22 cellular contexts compared by ENCODE assay signal in genomic region chr7:110131344-110131743, GRCh38.
"Had no signal": no experiment of that assay in that cellular context is flagged by ENCODE, and none has a peak within 500 bp of the region (broad histone marks: within the 10 kb centered on the region; RNA-seq: fewer than 3 reads in every experiment).

No MANE protein-coding gene starts in this region.

- H3K27me3 ChIP-seq: MG63 had no signal

- H3K4me3 ChIP-seq: MG63 had no signal

- H3K36me3 ChIP-seq: MG63 had no signal

- DNase-seq: Karpas-422, MG63, MM.1S, MV-4-11, NCI-H1048, NCI-H1092, NCI-H1092 treated with DMSO at 0.1 percent for 48 hours, NCI-H1436 treated with DMSO at 0.1 percent for 48 hours, NCI-H187, NCI-H187 treated with DMSO at 0.1 percent for 48 hours, NCI-H1930, NCI-H2029, NCI-H2029 treated with DMSO at 0.1 percent for 48 hours, NCI-H2107, NCI-H2171, NCI-H2227 treated with DMSO at 0.1 percent for 48 hours, NCI-H226, NCI-H345, NCI-H446, NCI-H446 treated with DMSO at 0.1 percent for 48 hours, NCI-H510A, NCI-H510A treated with DMSO at 0.1 percent for 48 hours had no signal

- H3K9me3 ChIP-seq: MG63 had no signal
